ENCODE assay signal across 15 cellular contexts in the genomic region with DNA sequence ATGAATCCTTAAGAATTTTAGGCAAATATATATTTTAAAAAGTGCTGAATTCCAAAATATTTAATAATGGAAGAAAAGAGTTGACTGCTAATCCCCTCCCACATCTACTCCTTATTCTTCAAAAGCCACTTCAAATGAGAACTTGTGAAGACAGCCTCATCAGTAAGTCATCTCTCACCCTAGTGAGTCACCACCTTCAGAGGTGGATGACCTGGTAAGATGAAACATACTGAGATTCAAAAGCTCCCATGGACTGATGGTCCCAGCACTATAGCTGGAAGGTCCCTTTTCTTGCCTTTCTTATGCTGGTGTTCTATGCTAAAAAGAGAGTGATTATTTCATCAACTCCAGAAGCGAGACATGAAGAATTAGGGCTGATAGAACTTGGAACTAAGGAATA. TPM values are rescaled to one million over a fixed set of nuclear protein-coding genes. Genes with fewer than 3 reads are reported as not detected.
DNase-seq lines count a peak whose midpoint lies in the region; ATAC-seq, FAIRE-seq and TF ChIP-seq lines count a peak whose summit lies in the region.
"Had no signal": no experiment of that assay in that cellular context is flagged by ENCODE, and none has a peak within 500 bp of the region (broad histone marks: within the 10 kb centered on the region; RNA-seq: fewer than 3 reads in every experiment).

No MANE protein-coding gene starts in this region.

- H3K4me3 Mint-ChIP-seq in effector memory CD8-positive, alpha-beta T cell: no peak overlapping the region
- H3K4me3 Mint-ChIP-seq: endodermal cell had no signal

- H3K9me2 ChIP-seq in SK-N-SH: no peaks in the 10 kb centered on the region

- peaks cover 0 to 23% of the 10 kb centered on the region in 2 experiments; a peak in 2 of 4 replicates for H3K4me1 ChIP-seq in SK-N-SH (ENCODE audit: control insufficient read depth in 1 of 2, insufficient read depth in 2 of 2, low read depth in 1 of 2, low read length in 1 of 2)

- H4K20me1 ChIP-seq in SK-N-SH (ENCODE audit: insufficient read depth): no peaks in the 10 kb centered on the region

- CTCF ChIA-PET in SK-N-SH (lab: Yijun Ruan, JAX): interaction anchor here (0.7 to 2.3 kb wide), 5 partner anchors 8 to 598 kb away, joined by 3 to 12 read pairs (median 5); a partner anchor contains a TSS

- no peak overlapping the region for H3K27ac ChIP-seq in SK-N-SH (ENCODE audit: low read depth in 2 of 2, low read length in 1 of 2)
- H3K27ac ChIP-seq: 22Rv1 had no signal

- no peak for ATAC-seq in SK-N-SH treated with all-trans-retinoic acid at 6 μM for 48 hours
- peak; percentile 55 for ATAC-seq in GM21423 (IDR thresholded peaks at IDR 0.05; ENCODE audit: unreplicated experiment)
- ATAC-seq in effector memory CD8-positive, alpha-beta T cell (replicated peaks): no peak

- no peak overlapping the region for H3K4me2 ChIP-seq in SK-N-SH

- no peak overlapping the region for H2AFZ ChIP-seq in SK-N-SH (ENCODE audit: low read depth)

- no peak overlapping the region for H3K27ac Mint-ChIP-seq in effector memory CD8-positive, alpha-beta T cell
- H3K27ac Mint-ChIP-seq: endodermal cell had no signal

- H3K9me3 Mint-ChIP-seq in effector memory CD8-positive, alpha-beta T cell: no peaks in the 10 kb centered on the region

- no peak for TF ChIP-seq EP300 in SK-N-SH (IDR thresholded peaks at IDR 0.05; ENCODE audit: borderline replicate concordance in 1 of 2, low read depth in 1 of 2, low read length in 1 of 2)

- POLR2A ChIA-PET in SK-N-SH (lab: Yijun Ruan, JAX): no interaction called here

- DNase-seq in SK-N-SH (no peak), HTR-8/SVneo (ENCODE audit: insufficient read length, low spot score) (peak; percentile 6), glomerular visceral epithelial cell (ENCODE audit: extremely low spot score) (peak; percentile 25), SW 1271 (lab: John Stamatoyannopoulos, UW) (no peak), H7 (no peak)
- DNase-seq in effector memory CD8-positive, alpha-beta T cell: no peak
- DNase-seq: anterior cingulate cortex, endodermal cell, hypothalamus, KG1, NCI-H2081, occipital lobe had no signal

- no peaks in the 10 kb centered on the region for H3K79me2 ChIP-seq in SK-N-SH (ENCODE audit: insufficient read depth)

- no peak overlapping the region for H3K9ac ChIP-seq in SK-N-SH

- WGBS in SK-N-SH (ENCODE audit: low lambda C conversion rate): 92% methylated on average over 1 of the region's 1 CpG

- no peaks in the 10 kb centered on the region for H3K9me3 ChIP-seq in SK-N-SH

- H3K27me3 Mint-ChIP-seq in effector memory CD8-positive, alpha-beta T cell: peaks cover 57 to 81% of the 10 kb centered on the region in 2 donors

- no peaks in the 10 kb centered on the region for H3K4me1 Mint-ChIP-seq in effector memory CD8-positive, alpha-beta T cell (ENCODE audit: low read depth in 2 of 2)
- H3K4me1 Mint-ChIP-seq: endodermal cell had no signal

- no peaks in the 10 kb centered on the region for H3K36me3 Mint-ChIP-seq in effector memory CD8-positive, alpha-beta T cell (ENCODE audit: insufficient read depth)

- H3K4me3 ChIP-seq in SK-N-SH (ENCODE audit: low read depth in 2 of 2, low read length in 1 of 2) (no peak overlapping the region), H7 (ENCODE audit: insufficient read depth, low read depth, low read length) (no peak overlapping the region)

- H3K36me3 ChIP-seq in SK-N-SH (replicated peaks in 1 of 2; ENCODE audit: control insufficient read depth in 1 of 2, insufficient read depth in 2 of 2, low read length in 1 of 2): no peaks in the 10 kb centered on the region
- H3K36me3 ChIP-seq in H7 (replicated peaks; ENCODE audit: control insufficient read depth, insufficient read depth, low read length): no peaks in the 10 kb centered on the region

- no peak for TF ChIP-seq RAD21 in SK-N-SH (IDR thresholded peaks at IDR 0.05; ENCODE audit: low read length)

- no peak for TF ChIP-seq CTCF in SK-N-SH (IDR thresholded peaks at IDR 0.05)

- no peaks in the 10 kb centered on the region for H3K27me3 ChIP-seq in SK-N-SH (ENCODE audit: insufficient read depth)
- no peaks in the 10 kb centered on the region for H3K27me3 ChIP-seq in H7 (ENCODE audit: control insufficient read depth, insufficient read depth, low read length)

- no peaks in the 10 kb centered on the region for H3F3A ChIP-seq in SK-N-SH (replicated peaks; ENCODE audit: insufficient read depth)

- no peak for FAIRE-seq in HTR-8/SVneo (lab: Jason Lieb, UNC)

TF ChIP-seq in SK-N-SH, 30 proteins besides CTCF, POLR2A, EP300 and RAD21:
- TF ChIP-seq SIN3A (IDR thresholded peaks at IDR 0.05; ENCODE audit: borderline replicate concordance, low read depth, low read length) (no peak), GATA2 (CRISPR knock-in tag; IDR thresholded peaks at IDR 0.05) (no peak), JUND (IDR thresholded peaks at IDR 0.05) (peak; percentile 37), FOSL2 (IDR thresholded peaks at IDR 0.05; ENCODE audit: borderline replicate concordance, low read depth) (peak; percentile 54; the same call in 1 of the 2 replicates), RXRA (IDR thresholded peaks at IDR 0.05; ENCODE audit: borderline replicate concordance, low read depth) (no peak), FOXJ3 (CRISPR knock-in tag; IDR thresholded peaks at IDR 0.05) (no peak), MXI1 (IDR thresholded peaks at IDR 0.05; ENCODE audit: low read depth, low read length) (no peak), FOXM1 (IDR thresholded peaks at IDR 0.05; ENCODE audit: low read depth) (no peak), CHD2 (IDR thresholded peaks at IDR 0.05; ENCODE audit: low read length, partially characterized antibody) (no peak), GABPA (IDR thresholded peaks at IDR 0.05; ENCODE audit: low read depth) (no peak), SMC3 (IDR thresholded peaks at IDR 0.05; ENCODE audit: low read depth, low read length) (no peak)
- TF ChIP-seq, protein P1, sequence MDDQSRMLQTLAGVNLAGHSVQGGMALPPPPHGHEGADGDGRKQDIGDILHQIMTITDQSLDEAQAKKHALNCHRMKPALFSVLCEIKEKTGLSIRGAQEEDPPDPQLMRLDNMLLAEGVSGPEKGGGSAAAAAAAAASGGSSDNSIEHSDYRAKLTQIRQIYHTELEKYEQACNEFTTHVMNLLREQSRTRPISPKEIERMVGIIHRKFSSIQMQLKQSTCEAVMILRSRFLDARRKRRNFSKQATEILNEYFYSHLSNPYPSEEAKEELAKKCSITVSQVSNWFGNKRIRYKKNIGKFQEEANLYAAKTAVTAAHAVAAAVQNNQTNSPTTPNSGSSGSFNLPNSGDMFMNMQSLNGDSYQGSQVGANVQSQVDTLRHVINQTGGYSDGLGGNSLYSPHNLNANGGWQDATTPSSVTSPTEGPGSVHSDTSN (IDR thresholded peaks at IDR 0.05): no peak

TF ChIP-seq in SK-N-SH treated with all-trans-retinoic acid at 6 μM for 48 hours, 23 proteins besides CTCF, POLR2A, EP300 and RAD21:
- TF ChIP-seq ZFP30 (CRISPR knock-in tag; IDR thresholded peaks at IDR 0.05) (no peak), OSR1 (CRISPR knock-in tag; IDR thresholded peaks at IDR 0.05) (no peak), ISL1 (CRISPR knock-in tag; IDR thresholded peaks at IDR 0.05) (no peak), ZFP3 (CRISPR knock-in tag; IDR thresholded peaks at IDR 0.05) (no peak), TCF4 (CRISPR knock-in tag; IDR thresholded peaks at IDR 0.05; ENCODE audit: borderline replicate concordance) (no peak), ZNF565 (CRISPR knock-in tag; conservative IDR thresholded peaks at IDR 0.05; ENCODE audit: low read depth) (no peak)
- TF ChIP-seq, protein P2, sequence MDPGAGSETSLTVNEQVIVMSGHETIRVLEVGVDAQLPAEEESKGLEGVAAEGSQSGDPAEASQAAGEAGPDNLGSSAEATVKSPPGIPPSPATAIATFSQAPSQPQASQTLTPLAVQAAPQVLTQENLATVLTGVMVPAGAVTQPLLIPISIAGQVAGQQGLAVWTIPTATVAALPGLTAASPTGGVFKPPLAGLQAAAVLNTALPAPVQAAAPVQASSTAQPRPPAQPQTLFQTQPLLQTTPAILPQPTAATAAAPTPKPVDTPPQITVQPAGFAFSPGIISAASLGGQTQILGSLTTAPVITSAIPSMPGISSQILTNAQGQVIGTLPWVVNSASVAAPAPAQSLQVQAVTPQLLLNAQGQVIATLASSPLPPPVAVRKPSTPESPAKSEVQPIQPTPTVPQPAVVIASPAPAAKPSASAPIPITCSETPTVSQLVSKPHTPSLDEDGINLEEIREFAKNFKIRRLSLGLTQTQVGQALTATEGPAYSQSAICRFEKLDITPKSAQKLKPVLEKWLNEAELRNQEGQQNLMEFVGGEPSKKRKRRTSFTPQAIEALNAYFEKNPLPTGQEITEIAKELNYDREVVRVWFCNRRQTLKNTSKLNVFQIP (CRISPR knock-in tag; IDR thresholded peaks at IDR 0.05; ENCODE audit: borderline replicate concordance, low read depth): no peak

RNA-seq across cellular contexts. Expression of a gene that starts 37.8 kb away (rescaled TPM):
- polyA plus RNA-seq in SK-N-SH (2012; rRNA removed): 45.1 and 63.3 TPM in 2 replicates
- polyA plus RNA-seq in SK-N-SH (2012; cell fraction: cytosol; rRNA removed): 61.5 and 78.9 TPM in 2 replicates
- polyA plus RNA-seq in SK-N-SH (2012; cell fraction: nucleus; rRNA removed): 43.9 and 111 TPM in 2 replicates
- total RNA-seq in H7 (2014; rRNA removed; shearing (Covaris generic)): 31.2 and 43.1 TPM in 2 replicates

Comparison
In these comparisons a context has a peak if more than half of its experiments do, and no peak if none do; other contexts are left out.
1. DNase-seq: peak in HTR-8/SVneo (single experiment) and glomerular visceral epithelial cell (single experiment); none in SK-N-SH (single experiment), effector memory CD8-positive, alpha-beta T cell (0 of 3), SW 1271 (0 of 2) and H7 (single experiment).